ENCODE assay signal across 25 cellular contexts in the genomic region with DNA sequence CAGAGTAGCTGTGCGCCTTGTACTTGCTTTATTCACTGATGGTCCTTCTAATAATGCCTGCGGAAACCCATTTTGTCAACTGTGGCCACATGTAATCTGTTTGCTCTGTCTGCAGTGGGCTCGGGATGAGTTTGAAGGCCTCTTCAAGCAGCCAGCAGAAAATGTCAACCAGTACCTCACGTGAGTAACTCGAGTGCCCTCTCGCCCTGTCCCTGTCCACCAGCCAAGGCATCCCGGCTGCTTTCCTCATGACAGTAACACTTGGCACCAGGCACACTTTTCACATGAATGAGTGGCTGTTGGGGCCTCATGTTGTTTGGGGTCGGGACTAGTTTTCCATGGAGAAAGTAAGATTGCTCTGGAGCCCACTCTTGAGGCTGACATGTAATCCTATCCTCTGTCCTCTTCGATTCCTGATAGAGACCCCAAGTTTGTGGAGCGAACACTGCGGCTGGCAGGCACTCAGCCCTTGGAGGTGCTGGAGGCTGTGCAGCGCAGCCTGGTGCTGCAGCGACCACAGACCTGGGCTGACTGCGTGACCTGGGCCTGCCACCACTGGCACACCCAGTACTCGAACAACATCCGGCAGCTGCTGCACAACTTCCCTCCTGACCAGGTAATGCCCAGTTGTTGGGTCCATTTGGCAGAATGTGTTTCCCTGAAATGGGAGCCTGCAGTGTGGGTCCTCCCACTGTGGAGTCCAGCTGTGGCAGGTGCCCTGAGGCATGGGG.
"Had no signal": no experiment of that assay in that cellular context is flagged by ENCODE, and none has a peak within 500 bp of the region (broad histone marks: within the 10 kb centered on the region; RNA-seq: fewer than 3 reads in every experiment).

No MANE protein-coding gene starts in this region.

- H3K27me3 Mint-ChIP-seq: activated CD4-positive, alpha-beta T cell treated with anti-CD3 and anti-CD28 coated beads, Interleukin-2, amount 10 ng/mL, durations not matched to agents 24 days and 14 days; activated naive CD8-positive, alpha-beta T cell; activated T-helper 17 cell treated with anti-CD3 and anti-CD28 coated beads, Interleukin-2, amount 50 U/mL, for 72 hours; effector memory CD8-positive, alpha-beta T cell; memory B cell; T-cell had no signal

- ATAC-seq: activated CD4-positive, CD25-positive, alpha-beta regulatory T cell treated with anti-CD3 and anti-CD28 coated beads, Interleukin-2, amount 50 U/mL, for 24 hours; activated CD8-positive, alpha-beta T cell treated with anti-CD3 and anti-CD28 coated beads, Interleukin-2, amount 10 ng/mL, durations not matched to agents 7 days and 5 days; activated T-helper 17 cell treated with anti-CD3 and anti-CD28 coated beads, Interleukin-2, amount 50 U/mL, for 72 hours; effector memory CD8-positive, alpha-beta T cell; left lung; stimulated activated naive CD8-positive, alpha-beta T cell treated with anti-CD3 and anti-CD28 coated beads, Interleukin-15, Interleukin-2, amounts not matched to agents 100 U/mL and 50 U/mL, for 24 hours; T-cell had no signal

- H3K9me3 Mint-ChIP-seq: activated CD4-positive, alpha-beta T cell treated with anti-CD3 and anti-CD28 coated beads, Interleukin-2, amount 10 ng/mL, durations not matched to agents 24 days and 14 days; activated T-helper 17 cell treated with anti-CD3 and anti-CD28 coated beads, Interleukin-2, amount 50 U/mL, for 72 hours; effector memory CD8-positive, alpha-beta T cell; memory B cell; T-cell; T-helper 2 cell treated with Interferon-gamma antibody and Interleukin-4, amounts not matched to agents 5 μg/mL and 100 μg/mL, for 36 hours had no signal

- H3K9me3 ChIP-seq: adrenal gland, ascending aorta, esophagus muscularis mucosa, left lung, upper lobe of left lung had no signal

- H3K27ac ChIP-seq: ascending aorta, brain microvascular endothelial cell, esophagus muscularis mucosa, left lung, upper lobe of left lung, VCaP had no signal

- H3K4me1 ChIP-seq: adrenal gland, ascending aorta, left lung, upper lobe of left lung had no signal

- H3K36me3 Mint-ChIP-seq: activated naive CD8-positive, alpha-beta T cell had no signal

- H3K4me3 ChIP-seq: adrenal gland, ascending aorta, esophagus muscularis mucosa, left lung, upper lobe of left lung had no signal

- DNase-seq: activated CD4-positive, alpha-beta T cell treated with anti-CD3 and anti-CD28 coated beads, Interleukin-2, amount 10 ng/mL, durations not matched to agents 24 days and 14 days; activated CD8-positive, alpha-beta T cell treated with anti-CD3 and anti-CD28 coated beads, Interleukin-2, amount 10 ng/mL, durations not matched to agents 7 days and 5 days; activated T-cell treated with anti-CD3 and anti-CD28 coated beads, Interleukin-2, amount 50 U/mL, for 1 hour; brain microvascular endothelial cell; central memory CD4-positive, alpha-beta T cell; effector memory CD8-positive, alpha-beta T cell; left lung; retina; stimulated activated CD4-positive, alpha-beta T cell treated with anti-CD3 and anti-CD28 coated beads, Interleukin-12 subunit alpha, Interleukin-12 subunit beta, amount 100 ng/mL, for 4 hours; stimulated activated CD4-positive, alpha-beta T cell treated with anti-CD3 and anti-CD28 coated beads, Interleukin-4, amount 100 ng/mL, for 4 hours; stimulated activated naive CD8-positive, alpha-beta T cell treated with anti-CD3 and anti-CD28 coated beads, Interleukin-15, Interleukin-2, amounts not matched to agents 100 U/mL and 50 U/mL, for 24 hours; T-cell; upper lobe of left lung had no signal

- H3K27me3 ChIP-seq: adrenal gland, ascending aorta, brain microvascular endothelial cell, esophagus muscularis mucosa, left lung, upper lobe of left lung had no signal

- FAIRE-seq: colon, frontal cortex, keratinocyte had no signal

- H3K27ac Mint-ChIP-seq: activated CD4-positive, alpha-beta T cell treated with anti-CD3 and anti-CD28 coated beads, Interleukin-2, amount 10 ng/mL, durations not matched to agents 24 days and 14 days; activated CD8-positive, alpha-beta T cell treated with anti-CD3 and anti-CD28 coated beads, Interleukin-2, amount 10 ng/mL, durations not matched to agents 7 days and 5 days; activated naive CD8-positive, alpha-beta T cell; activated T-helper 17 cell treated with anti-CD3 and anti-CD28 coated beads, Interleukin-2, amount 50 U/mL, for 72 hours; effector memory CD8-positive, alpha-beta T cell; memory B cell; T-cell; T-helper 2 cell treated with Interferon-gamma antibody and Interleukin-4, amounts not matched to agents 5 μg/mL and 100 μg/mL, for 36 hours had no signal

- H3K4me3 Mint-ChIP-seq: activated CD4-positive, alpha-beta T cell treated with anti-CD3 and anti-CD28 coated beads, Interleukin-2, amount 10 ng/mL, durations not matched to agents 24 days and 14 days; activated CD8-positive, alpha-beta T cell treated with anti-CD3 and anti-CD28 coated beads, Interleukin-2, amount 10 ng/mL, durations not matched to agents 7 days and 5 days; activated naive CD8-positive, alpha-beta T cell; activated T-helper 17 cell treated with anti-CD3 and anti-CD28 coated beads, Interleukin-2, amount 50 U/mL, for 72 hours; effector memory CD8-positive, alpha-beta T cell; memory B cell; T-cell; T-helper 2 cell treated with Interferon-gamma antibody and Interleukin-4, amounts not matched to agents 5 μg/mL and 100 μg/mL, for 36 hours had no signal
